In genomic region chr11:118435893-118436624, GRCh38 we compare ENCODE assay signal across 8 cellular contexts. TPM values are rescaled to one million over a fixed set of nuclear protein-coding genes. Genes with fewer than 3 reads are reported as not detected.
DNase-seq lines count a peak whose midpoint lies in the region; ATAC-seq and TF ChIP-seq lines count a peak whose summit lies in the region.

KMT2A (plus strand) TSS chr11:118436492; CDS start chr11:118436513, 21 bp downstream.

- intact Hi-C loops in PC-9 (cut with micrococcal nuclease; ENCODE audit: unreplicated experiment), result loop anchor here (1.0 to 2.0 kb wide), 4 partner anchors 12 to 184 kb away; partner anchors contain the start of genes ATP5MG and MPZL3

- peaks cover 20% of the 10 kb centered on the region; the same call in 1 of the 2 replicates for H3F3A ChIP-seq in PC-9 (ENCODE audit: insufficient read depth, low read depth)

- peak; percentile 80 for DNase-seq in DMS 273 treated with DMSO at 0.1 percent for 48 hours (lab: John Stamatoyannopoulos, UW)
- DNase-seq in KBM-7, result peak; percentile 99
- peak; percentile 90 to 98 for DNase-seq in PC-9
- DNase-seq in activated T-cell treated with anti-CD3 and anti-CD28 coated beads, Interleukin-2, amount 50 U/mL, for 1 hour, result peak; percentile 97
- peak; percentile 97 to 98 for DNase-seq in erythroblast (lab: John Stamatoyannopoulos, UW)
- peak; percentile 96 for DNase-seq in stimulated activated CD8-positive, alpha-beta memory T cell treated with anti-CD3 and anti-CD28 coated beads, Interleukin-4, amount 100 ng/mL, for 48 hours

- peak within 1 kb of the TSS; percentile 92 for H3K4me2 ChIP-seq in PC-9

- H3K4me1 ChIP-seq in PC-9 (replicated peaks; ENCODE audit: insufficient read depth) (peaks cover 41% of the 10 kb centered on the region), mucosa of stomach (ENCODE audit: control insufficient read depth, insufficient read depth, low read length) (peaks cover 31% of the 10 kb centered on the region)

- H3K9me3 ChIP-seq in PC-9 (ENCODE audit: insufficient read depth, low read depth) (no peaks in the 10 kb centered on the region), mucosa of stomach (ENCODE audit: control insufficient read depth, low read length) (no peaks in the 10 kb centered on the region)

- CTCF ChIA-PET in PC-9 (lab: Charles Lee), result interaction anchor here (0.7 kb wide), 2 partner anchors 11 to 76 kb away, joined by 3 to 5 read pairs; no protein-coding TSS in a partner anchor

- H3K27me3 ChIP-seq in PC-9 (ENCODE audit: insufficient read depth, low read depth) (no peaks in the 10 kb centered on the region), mucosa of stomach (ENCODE audit: control insufficient read depth, insufficient read depth, low read length) (no peaks in the 10 kb centered on the region)

- peak; percentile 32 for ATAC-seq in GM21717 (IDR thresholded peaks at IDR 0.05; ENCODE audit: unreplicated experiment)

- H3K36me3 ChIP-seq in PC-9 (ENCODE audit: low read depth) (peaks cover 5% of the 10 kb centered on the region; the same call in 1 of the 2 replicates), mucosa of stomach (ENCODE audit: control insufficient read depth, insufficient read depth, low read length) (no peaks in the 10 kb centered on the region)

- H3K4me3 ChIP-seq in PC-9 (peak within 1 kb of the TSS; percentile 69), mucosa of stomach (ENCODE audit: low read length) (peak within 1 kb of the TSS; percentile 80)

- in situ Hi-C loops in KBM-7 (cut with MboI; ENCODE audit: low pct_unique_long_range_greater_than_20kb, low sequenced_read_pairs), result no loop called here

- POLR2A ChIA-PET in PC-9 (lab: Charles Lee; ENCODE audit: unreplicated experiment), result no interaction called here

- no peak for TF ChIP-seq CTCF in PC-9 (conservative IDR thresholded peaks at IDR 0.05)

- H4K20me1 ChIP-seq in PC-9 (ENCODE audit: insufficient read depth), result peaks cover 37% of the 10 kb centered on the region

- TF ChIP-seq POLR2A in erythroblast (IDR thresholded peaks at IDR 0.05; ENCODE audit: low read length), result peak; percentile 46

- peak within 1 kb of the TSS; percentile 89 for H2AFZ ChIP-seq in PC-9

- H3K27ac ChIP-seq in PC-9, result peak within 1 kb of the TSS; percentile 60

- BruUV-seq in PC-9 (replicated peaks; lab: Mats Ljungman, UMichigan), result no TSS peak

- H3K9me2 ChIP-seq in PC-9 (ENCODE audit: insufficient read depth), result no peaks in the 10 kb centered on the region

- peaks cover 45% of the 10 kb centered on the region for H3K79me2 ChIP-seq in PC-9 (ENCODE audit: low read depth)

- H3K9ac ChIP-seq in mucosa of stomach (ENCODE audit: low read length), result peak within 1 kb of the TSS; percentile 84

RNA-seq across cellular contexts. Expression of gene KMT2A, which starts in this region (rescaled TPM):
- 78.7 and 80.3 TPM in 2 replicates for total RNA-seq in PC-9 (2021)

Comparison
In these comparisons a context has a peak if more than half of its experiments do, and no peak if none do; other contexts are left out.
1. Peak in every context shown above with its lines: DNase-seq, ATAC-seq, H3K4me3 ChIP-seq and H3K27ac ChIP-seq.